2 cellular contexts compared by ENCODE assay signal in genomic region chr1:201537028-201537427, GRCh38.
TF ChIP-seq lines count a peak whose summit lies in the region.

No MANE protein-coding gene starts in this region.

TF ChIP-seq in A549, 52 proteins besides CTCF, POLR2A, EP300 and RAD21:
- TF ChIP-seq ATOH8 (CRISPR knock-in tag; IDR thresholded peaks at IDR 0.05; ENCODE audit: low read depth) (no peak), TP53 (CRISPR knock-in tag; IDR thresholded peaks at IDR 0.05) (no peak), EHMT2 (IDR thresholded peaks at IDR 0.05; ENCODE audit: low read depth) (no peak), HOXB5 (CRISPR knock-in tag; IDR thresholded peaks at IDR 0.05) (no peak), ZNF302 (CRISPR knock-in tag; IDR thresholded peaks at IDR 0.05) (no peak), HOXA7 (CRISPR knock-in tag; IDR thresholded peaks at IDR 0.05) (no peak), GATA3 (IDR thresholded peaks at IDR 0.05; ENCODE audit: borderline replicate concordance) (no peak), NPAS2 (CRISPR knock-in tag; IDR thresholded peaks at IDR 0.05; ENCODE audit: borderline replicate concordance) (no peak), CEBPB (IDR thresholded peaks at IDR 0.05) (no peak), ZFP36 (IDR thresholded peaks at IDR 0.05; ENCODE audit: borderline replicate concordance, partially characterized antibody) (no peak), MAFK (IDR thresholded peaks at IDR 0.05; ENCODE audit: partially characterized antibody) (no peak), TFCP2L1 (CRISPR knock-in tag; IDR thresholded peaks at IDR 0.05) (no peak), CHD2 (IDR thresholded peaks at IDR 0.05; ENCODE audit: low read length, partially characterized antibody) (no peak), ELK1 (IDR thresholded peaks at IDR 0.05; ENCODE audit: low read depth, low read length) (no peak), CBX8 (IDR thresholded peaks at IDR 0.05) (no peak), RNF2 (IDR thresholded peaks at IDR 0.05; ENCODE audit: borderline replicate concordance, low read depth) (no peak), ZC3H11A (IDR thresholded peaks at IDR 0.05) (no peak), ESRRA (IDR thresholded peaks at IDR 0.05; ENCODE audit: borderline replicate concordance, low read length) (no peak), EHF (CRISPR knock-in tag; IDR thresholded peaks at IDR 0.05) (no peak)
TF ChIP-seq in A549: peak in this region for 0.

TF ChIP-seq in IMR-90, 13 proteins besides CTCF, POLR2A, EP300 and RAD21:
- TF ChIP-seq RFX5 (IDR thresholded peaks at IDR 0.05; ENCODE audit: low read depth, low read length) (no peak), RCOR1 (IDR thresholded peaks at IDR 0.05; ENCODE audit: insufficient replicate concordance, low read length) (no peak), MAFK (IDR thresholded peaks at IDR 0.05; ENCODE audit: low read depth, low read length) (no peak), CEBPB (IDR thresholded peaks at IDR 0.05; ENCODE audit: low read depth, low read length) (peak; percentile 40; the same call in 1 of the 2 replicates), SMC3 (IDR thresholded peaks at IDR 0.05; ENCODE audit: low read depth, low read length) (no peak)
TF ChIP-seq in IMR-90: peak in this region for 1.
